Comparison of ENCODE assay signal across 8 cellular contexts in genomic region chr12:50283924-50284236, GRCh38. TPM values are rescaled to one million over a fixed set of nuclear protein-coding genes. Genes with fewer than 3 reads are reported as not detected.
DNase-seq lines count a peak whose midpoint lies in the region; ATAC-seq and TF ChIP-seq lines count a peak whose summit lies in the region.

No MANE protein-coding gene starts in this region.

- H3K27ac Mint-ChIP-seq in CD8-positive, alpha-beta T cell = peak overlapping the region; percentile 93
- peak overlapping the region; percentile 62 for H3K27ac Mint-ChIP-seq in activated CD4-positive, alpha-beta memory T cell treated with anti-CD3 and anti-CD28 coated beads for 36 hours

- H3K9me3 ChIP-seq in CD8-positive, alpha-beta T cell (ENCODE audit: low read length) = no peaks in the 10 kb centered on the region
- H3K9me3 ChIP-seq in heart right ventricle = no peaks in the 10 kb centered on the region

- H3K4me3 Mint-ChIP-seq in CD8-positive, alpha-beta T cell = peak overlapping the region; percentile 93
- peak overlapping the region; percentile 89 for H3K4me3 Mint-ChIP-seq in activated CD4-positive, alpha-beta memory T cell treated with anti-CD3 and anti-CD28 coated beads for 36 hours

- peaks cover 19% of the 10 kb centered on the region for H3K4me1 ChIP-seq in CD8-positive, alpha-beta T cell (ENCODE audit: insufficient read depth, low read length)
- H3K4me1 ChIP-seq in heart right ventricle = peaks cover 0 to 40% (median 26%) of the 10 kb centered on the region in 9 donors

- CTCF ChIA-PET in CD8-positive, alpha-beta T cell (lab: Charles Lee) = interaction anchor here (0.7 to 2.3 kb wide), 7 partner anchors 9 to 196 kb away, joined by 3 to 9 read pairs (median 4); partner anchors contain the start of gene COX14
- CTCF ChIA-PET in activated CD4-positive, alpha-beta memory T cell treated with anti-CD3 and anti-CD28 coated beads for 36 hours (lab: Charles Lee) = interaction anchor here (0.7 to 3.3 kb wide), 9 partner anchors 30 to 338 kb away, joined by 3 to 16 read pairs (median 4); partner anchors contain the start of gene COX14

- TF ChIP-seq CTCF in CD8-positive, alpha-beta T cell (IDR thresholded peaks at IDR 0.05) = no peak
- TF ChIP-seq CTCF in heart right ventricle (IDR thresholded peaks at IDR 0.05) = no peak
- TF ChIP-seq CTCF in retinal pigment epithelial cell (conservative IDR thresholded peaks at IDR 0.05; ENCODE audit: low read depth, low read length) = no peak

- 24 to 29% methylated on average over 6 of the region's 6 CpGs for WGBS in heart right ventricle, 2 donors

- DNase-seq in CD8-positive, alpha-beta T cell = no peak
- DNase-seq in H7 (no peak), heart right ventricle (no peak), retinal pigment epithelial cell (ENCODE audit: low read depth) (no peak), NCI-H2081 treated with DMSO at 0.1 percent for 48 hours (lab: John Stamatoyannopoulos, UW) (no peak), NCI-H1930 (lab: John Stamatoyannopoulos, UW) (no peak)
- DNase-seq in activated CD4-positive, alpha-beta memory T cell treated with anti-CD3 and anti-CD28 coated beads for 36 hours = no peak
- no peak for DNase-seq in effector CD4-positive, alpha-beta T cell

- peak overlapping the region; percentile 59 for H3K27ac ChIP-seq in CD8-positive, alpha-beta T cell (ENCODE audit: low read depth, low read length)
- peak overlapping the region; percentile 11 to 92 (median 85) for H3K27ac ChIP-seq in heart right ventricle

- no peaks in the 10 kb centered on the region for H3K27me3 Mint-ChIP-seq in CD8-positive, alpha-beta T cell (ENCODE audit: low read depth)
- H3K27me3 Mint-ChIP-seq in activated CD4-positive, alpha-beta memory T cell treated with anti-CD3 and anti-CD28 coated beads for 36 hours = no peaks in the 10 kb centered on the region

- no peaks in the 10 kb centered on the region for H3K36me3 ChIP-seq in CD8-positive, alpha-beta T cell (ENCODE audit: insufficient read depth, low read length)
- no peaks in the 10 kb centered on the region for H3K36me3 ChIP-seq in H7 (replicated peaks; ENCODE audit: control insufficient read depth, insufficient read depth, low read length)
- no peaks in the 10 kb centered on the region for H3K36me3 ChIP-seq in heart right ventricle

- POLR2A ChIA-PET in CD8-positive, alpha-beta T cell (lab: Charles Lee) = interaction anchor here (0.7 to 2.3 kb wide), 4 partner anchors 63 to 172 kb away, joined by 3 to 12 read pairs (median 6); partner anchors contain the start of gene COX14
- POLR2A ChIA-PET in activated CD4-positive, alpha-beta memory T cell treated with anti-CD3 and anti-CD28 coated beads for 36 hours (lab: Charles Lee) = interaction anchor here (1.4 to 2.1 kb wide), 4 partner anchors 37 to 172 kb away, joined by 6 to 17 read pairs (median 8); partner anchors contain the start of gene COX14

- H3K9me3 Mint-ChIP-seq in CD8-positive, alpha-beta T cell = no peaks in the 10 kb centered on the region
- no peaks in the 10 kb centered on the region for H3K9me3 Mint-ChIP-seq in activated CD4-positive, alpha-beta memory T cell treated with anti-CD3 and anti-CD28 coated beads for 36 hours

- peaks cover 29% of the 10 kb centered on the region for H3K4me1 Mint-ChIP-seq in CD8-positive, alpha-beta T cell (ENCODE audit: low read depth)
- H3K4me1 Mint-ChIP-seq in activated CD4-positive, alpha-beta memory T cell treated with anti-CD3 and anti-CD28 coated beads for 36 hours (ENCODE audit: low read depth) = peaks cover 25% of the 10 kb centered on the region

- ATAC-seq in CD8-positive, alpha-beta T cell = no peak
- peak; percentile 12 to 46 (median 32) for ATAC-seq in heart right ventricle

- H3K36me3 Mint-ChIP-seq in CD8-positive, alpha-beta T cell = no peaks in the 10 kb centered on the region
- H3K36me3 Mint-ChIP-seq in activated CD4-positive, alpha-beta memory T cell treated with anti-CD3 and anti-CD28 coated beads for 36 hours = no peaks in the 10 kb centered on the region

- peak overlapping the region; percentile 57 for H3K4me3 ChIP-seq in CD8-positive, alpha-beta T cell (ENCODE audit: low read depth, low read length)
- H3K4me3 ChIP-seq in H7 (ENCODE audit: insufficient read depth, low read depth, low read length) = peak overlapping the region; percentile 68
- H3K4me3 ChIP-seq in heart right ventricle = peak overlapping the region; percentile 70 to 97 (median 94)
- H3K4me3 ChIP-seq in retinal pigment epithelial cell (ENCODE audit: low read length) = peak overlapping the region; percentile 97

- intact Hi-C loops in CD8-positive, alpha-beta T cell (cut with DNase I, micrococcal nuclease) = loop anchor here (1.0 to 10.0 kb wide), 8 partner anchors 61 to 1671 kb away; partner anchors contain the start of genes SMARCD1 (in 2 of the 2), ACVR1B (in 1 of the 2), CERS5 (in 1 of the 2) and COX14 (in 1 of the 2)
- intact Hi-C loops in activated CD4-positive, alpha-beta memory T cell treated with anti-CD3 and anti-CD28 coated beads for 36 hours (cut with micrococcal nuclease) = loop anchor here (1.0 to 2.0 kb wide), 3 partner anchors 37 to 116 kb away; partner anchors contain the start of gene LARP4
- intact Hi-C loops in heart right ventricle (cut with DNase I) = loop anchor here in 5 of 10 donors (5.0 to 10.0 kb wide), 4 partner anchors 49 to 79 kb away; no protein-coding TSS in a partner anchor

- no peaks in the 10 kb centered on the region for H3K27me3 ChIP-seq in CD8-positive, alpha-beta T cell (ENCODE audit: insufficient read depth, low read length)
- H3K27me3 ChIP-seq in H7 (ENCODE audit: control insufficient read depth, insufficient read depth, low read length) (peaks cover 11% of the 10 kb centered on the region; the same call in 1 of the 2 replicates), heart right ventricle (no peaks in the 10 kb centered on the region)

RNA-seq across cellular contexts. Expression of gene LIMA1, which starts 0.6 kb away (rescaled TPM):
- 1 to 10 TPM; 4.2 TPM for total RNA-seq in CD8-positive, alpha-beta T cell
- total RNA-seq in H7 (2014; rRNA removed; shearing (Covaris generic)) = 34.0 and 53.2 TPM in 2 replicates
- 100 to 1,000 TPM; 115 to 117 TPM for total RNA-seq in activated CD4-positive, alpha-beta memory T cell treated with anti-CD3 and anti-CD28 coated beads for 36 hours
- total RNA-seq in heart right ventricle = 10 to 100 TPM; 13.8 to 26.0 (median 16.2) TPM
- 10 to 100 TPM; 10.6 to 34.4 TPM for polyA plus RNA-seq in heart right ventricle
